28 cellular contexts compared by ENCODE assay signal in the genomic region with DNA sequence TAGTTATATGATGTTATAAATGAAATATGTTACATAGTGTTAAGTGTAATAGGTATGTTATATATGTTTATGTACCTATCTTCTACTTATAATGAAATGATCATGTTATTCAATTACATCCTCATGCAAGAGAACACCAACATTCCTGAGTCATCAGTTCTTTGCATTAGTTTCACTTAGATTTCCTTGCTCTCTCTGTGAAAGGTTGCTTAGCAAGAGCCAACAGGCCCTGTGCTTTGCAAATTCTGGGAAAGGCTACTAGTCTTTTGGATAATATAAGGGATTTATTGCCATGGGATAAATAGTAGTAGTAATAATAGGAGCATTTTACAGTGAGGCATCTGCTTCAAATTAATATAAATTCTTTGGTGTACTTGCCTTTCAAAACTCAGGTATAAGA.
"Had no signal": no experiment of that assay in that cellular context is flagged by ENCODE, and none has a peak within 500 bp of the region (broad histone marks: within the 10 kb centered on the region; RNA-seq: fewer than 3 reads in every experiment).

No MANE protein-coding gene starts in this region.

- H3K4me1 Mint-ChIP-seq: activated CD4-positive, alpha-beta T cell treated with anti-CD3 and anti-CD28 coated beads, Interleukin-2, amount 10 ng/mL, durations not matched to agents 24 days and 14 days; activated naive CD8-positive, alpha-beta T cell treated with anti-CD3 and anti-CD28 coated beads for 36 hours; activated T-helper 17 cell treated with anti-CD3 and anti-CD28 coated beads, Interleukin-2, amount 50 U/mL, for 72 hours had no signal

- ATAC-seq: activated CD8-positive, alpha-beta T cell treated with anti-CD3 and anti-CD28 coated beads for 36 hours; activated T-cell treated with anti-CD3 and anti-CD28 coated beads, Interleukin-2, amount 50 U/mL, for 72 hours; activated T-helper 17 cell treated with anti-CD3 and anti-CD28 coated beads, Interleukin-2, amount 50 U/mL, for 72 hours; Panc1 had no signal

- H3K9me3 Mint-ChIP-seq: activated CD4-positive, alpha-beta T cell treated with anti-CD3 and anti-CD28 coated beads, Interleukin-2, amount 10 ng/mL, durations not matched to agents 24 days and 14 days; activated CD8-positive, alpha-beta T cell treated with anti-CD3 and anti-CD28 coated beads for 36 hours; activated naive CD8-positive, alpha-beta T cell treated with anti-CD3 and anti-CD28 coated beads for 36 hours; activated T-cell treated with anti-CD3 and anti-CD28 coated beads, Interleukin-2, amount 50 U/mL, for 72 hours; activated T-helper 17 cell treated with anti-CD3 and anti-CD28 coated beads, Interleukin-2, amount 50 U/mL, for 72 hours; T-helper 1 cell treated with Interleukin-12 subunit alpha and Interleukin-12 subunit beta and Interleukin-4 antibody, amounts not matched to agents 30 μg/mL and 1 μg/mL, for 36 hours; T-helper 2 cell treated with Interferon-gamma antibody and Interleukin-4, amounts not matched to agents 5 μg/mL and 100 μg/mL, for 36 hours had no signal

- H3K27me3 ChIP-seq: brain microvascular endothelial cell, SJCRH30 had no signal

- H3K27ac Mint-ChIP-seq: activated CD4-positive, alpha-beta T cell treated with anti-CD3 and anti-CD28 coated beads, Interleukin-2, amount 10 ng/mL, durations not matched to agents 24 days and 14 days; activated CD8-positive, alpha-beta T cell treated with anti-CD3 and anti-CD28 coated beads for 36 hours; activated naive CD8-positive, alpha-beta T cell treated with anti-CD3 and anti-CD28 coated beads for 36 hours; activated T-cell treated with anti-CD3 and anti-CD28 coated beads, Interleukin-2, amount 50 U/mL, for 72 hours; activated T-helper 17 cell treated with anti-CD3 and anti-CD28 coated beads, Interleukin-2, amount 50 U/mL, for 72 hours; T-helper 1 cell treated with Interleukin-12 subunit alpha and Interleukin-12 subunit beta and Interleukin-4 antibody, amounts not matched to agents 30 μg/mL and 1 μg/mL, for 36 hours; T-helper 2 cell treated with Interferon-gamma antibody and Interleukin-4, amounts not matched to agents 5 μg/mL and 100 μg/mL, for 36 hours had no signal

- H3K9me3 ChIP-seq: SJCRH30 had no signal

- H3K4me3 Mint-ChIP-seq: activated CD4-positive, alpha-beta T cell treated with anti-CD3 and anti-CD28 coated beads, Interleukin-2, amount 10 ng/mL, durations not matched to agents 24 days and 14 days; activated CD8-positive, alpha-beta T cell treated with anti-CD3 and anti-CD28 coated beads for 36 hours; activated naive CD8-positive, alpha-beta T cell treated with anti-CD3 and anti-CD28 coated beads for 36 hours; activated T-cell treated with anti-CD3 and anti-CD28 coated beads, Interleukin-2, amount 50 U/mL, for 72 hours; activated T-helper 17 cell treated with anti-CD3 and anti-CD28 coated beads, Interleukin-2, amount 50 U/mL, for 72 hours; T-helper 1 cell treated with Interleukin-12 subunit alpha and Interleukin-12 subunit beta and Interleukin-4 antibody, amounts not matched to agents 30 μg/mL and 1 μg/mL, for 36 hours; T-helper 2 cell treated with Interferon-gamma antibody and Interleukin-4, amounts not matched to agents 5 μg/mL and 100 μg/mL, for 36 hours had no signal

- H3K4me3 ChIP-seq: SJCRH30, SK-N-MC had no signal

- H3K36me3 ChIP-seq: brain microvascular endothelial cell, SJCRH30 had no signal

- H3K4me2 ChIP-seq: KMS-11 had no signal

- H3K9ac ChIP-seq: KMS-11 had no signal

- H3K4me1 ChIP-seq: SJCRH30 had no signal

- H3K36me3 Mint-ChIP-seq: activated naive CD8-positive, alpha-beta T cell treated with anti-CD3 and anti-CD28 coated beads for 36 hours had no signal

- H3K27ac ChIP-seq: brain microvascular endothelial cell, KMS-11, SJCRH30, SK-N-MC had no signal

- H3K27me3 Mint-ChIP-seq: activated CD4-positive, alpha-beta T cell treated with anti-CD3 and anti-CD28 coated beads, Interleukin-2, amount 10 ng/mL, durations not matched to agents 24 days and 14 days had no signal

- DNase-seq: activated CD4-positive, alpha-beta T cell treated with anti-CD3 and anti-CD28 coated beads, Interleukin-2, amount 10 ng/mL, durations not matched to agents 24 days and 14 days; activated CD4-positive, alpha-beta T cell treated with anti-CD3 and anti-CD28 coated beads, Interleukin-2, amount 50 U/mL, for 4 hours; activated CD8-positive, alpha-beta T cell treated with anti-CD3 and anti-CD28 coated beads for 36 hours; activated effector memory CD4-positive, alpha-beta T cell treated with anti-CD3 and anti-CD28 coated beads, Interleukin-2, amount 50 U/mL, for 16 hours; activated naive CD4-positive, alpha-beta T cell; activated naive CD4-positive, alpha-beta T cell treated with anti-CD3 and anti-CD28 coated beads, Interleukin-2, amount 50 U/mL, for 16 hours; activated naive CD8-positive, alpha-beta T cell treated with anti-CD3 and anti-CD28 coated beads for 36 hours; activated T-cell treated with anti-CD3 and anti-CD28 coated beads, Interleukin-2, amount 50 U/mL, for 1 hour; activated T-cell treated with anti-CD3 and anti-CD28 coated beads, Interleukin-2, amount 50 U/mL, for 72 hours; amniotic stem cell; aorta; brain microvascular endothelial cell; MM.1S; MV-4-11; NCI-H1092; NCI-H1436 treated with DMSO at 0.1 percent for 48 hours; NCI-H1694 treated with DMSO at 0.1 percent for 48 hours; NCI-H2029; NCI-H345; NCI-H524 treated with DMSO at 0.1 percent for 48 hours; SHP77; SJCRH30 had no signal
